In genomic region chr4:87986508-87986907, GRCh38 we compare ENCODE assay signal across 35 cellular contexts. TPM values are rescaled to one million over a fixed set of nuclear protein-coding genes. Genes with fewer than 3 reads are reported as not detected.
"Had no signal": no experiment of that assay in that cellular context is flagged by ENCODE, and none has a peak within 500 bp of the region (broad histone marks: within the 10 kb centered on the region; RNA-seq: fewer than 3 reads in every experiment).

No MANE protein-coding gene starts in this region.

- H3K9me3 ChIP-seq: MG63 had no signal

- H3K36me3 ChIP-seq: MG63 had no signal

- H3K27me3 ChIP-seq: MG63 had no signal

- H3K4me3 ChIP-seq: MG63 had no signal

- H3K27ac ChIP-seq: KMS-11 had no signal

- DNase-seq: Karpas-422, Kasumi-1, MG63, MM.1S, MV-4-11, NCI-H1048, NCI-H1092, NCI-H1092 treated with DMSO at 0.1 percent for 48 hours, NCI-H1105, NCI-H1105 treated with DMSO at 0.1 percent for 48 hours, NCI-H1417, NCI-H1417 treated with DMSO at 0.1 percent for 48 hours, NCI-H1436, NCI-H1436 treated with DMSO at 0.1 percent for 48 hours, NCI-H146, NCI-H1694, NCI-H1694 treated with DMSO at 0.1 percent for 48 hours, NCI-H187, NCI-H187 treated with DMSO at 0.1 percent for 48 hours, NCI-H1930, NCI-H2029, NCI-H2029 treated with DMSO at 0.1 percent for 48 hours, NCI-H2081, NCI-H2081 treated with DMSO at 0.1 percent for 48 hours, NCI-H2107, NCI-H2171, NCI-H2171 treated with DMSO at 0.1 percent for 48 hours, NCI-H2227 treated with DMSO at 0.1 percent for 48 hours, NCI-H226, NCI-H345, NCI-H446, NCI-H446 treated with DMSO at 0.1 percent for 48 hours, NCI-H510A had no signal

RNA-seq across cellular contexts. Expression of gene SPP1, which starts 11.0 kb away (rescaled TPM):
- total RNA-seq: MCF 10A had no signal
